9 cellular contexts compared by ENCODE assay signal in the genomic region with DNA sequence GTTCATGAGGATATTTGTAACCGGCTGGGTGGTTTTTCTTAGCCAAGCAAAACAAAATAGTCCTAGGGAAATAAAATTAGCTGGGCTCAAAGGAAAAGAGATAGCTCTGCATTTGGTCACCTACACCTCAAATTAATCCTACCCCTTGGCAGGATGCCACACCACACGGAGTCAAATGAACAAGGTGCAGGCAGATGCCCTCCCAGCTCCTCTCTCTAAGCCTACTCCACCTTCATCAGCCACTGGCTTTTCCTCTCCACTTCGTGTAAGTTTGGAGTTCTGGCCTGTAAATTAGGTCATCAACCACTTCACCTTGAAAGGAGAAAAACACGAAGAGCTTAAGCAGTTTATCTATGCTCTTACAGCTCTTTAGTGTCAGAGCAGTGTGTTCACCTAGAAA. TPM values are rescaled to one million over a fixed set of nuclear protein-coding genes. Genes with fewer than 3 reads are reported as not detected.
A peak's percentile ranks its signal among the peaks of the same experiment; 100 is the strongest.
DNase-seq lines count a peak whose midpoint lies in the region; ATAC-seq and TF ChIP-seq lines count a peak whose summit lies in the region.
"Had no signal": no experiment of that assay in that cellular context is flagged by ENCODE, and none has a peak within 500 bp of the region (broad histone marks: within the 10 kb centered on the region; RNA-seq: fewer than 3 reads in every experiment).

No MANE protein-coding gene starts in this region.

- BruUV-seq in Calu3 (replicated peaks; lab: Mats Ljungman, UMichigan), result TSS peak; percentile 32

- DNase-seq in Calu3 (no peak), HFFc6 (no peak), astrocyte of the cerebellum (ENCODE audit: low read depth) (no peak)
- DNase-seq in naive thymus-derived CD8-positive, alpha-beta T cell, result no peak
- DNase-seq: central memory CD4-positive, alpha-beta T cell; glutamatergic neuron had no signal

- H3K36me3 Mint-ChIP-seq in Calu3 (ENCODE audit: insufficient read depth, unreplicated experiment) (peaks cover 14% of the 10 kb centered on the region), HFFc6 (ENCODE audit: low read depth) (no peaks in the 10 kb centered on the region)
- no peaks in the 10 kb centered on the region for H3K36me3 Mint-ChIP-seq in naive thymus-derived CD8-positive, alpha-beta T cell

- peaks cover 9% of the 10 kb centered on the region for H3K4me1 Mint-ChIP-seq in Calu3 (ENCODE audit: low read depth, unreplicated experiment)
- H3K4me1 Mint-ChIP-seq in HFFc6 (ENCODE audit: low read depth), result peaks cover 20% of the 10 kb centered on the region
- H3K4me1 Mint-ChIP-seq in naive thymus-derived CD8-positive, alpha-beta T cell, result peaks cover 10 to 18% (median 15%) of the 10 kb centered on the region in 4 donors

- POLR2A ChIA-PET in naive thymus-derived CD8-positive, alpha-beta T cell (lab: Charles Lee), result no interaction called here

- intact Hi-C loops in Calu3 (cut with micrococcal nuclease; ENCODE audit: unreplicated experiment), result no loop called here

- CTCF ChIA-PET in Calu3 (lab: Charles Lee), result no interaction called here

- no peak for ATAC-seq in naive thymus-derived CD8-positive, alpha-beta T cell
- ATAC-seq in HG03280 (IDR thresholded peaks at IDR 0.05; ENCODE audit: unreplicated experiment) (no peak), GM18519 (IDR thresholded peaks at IDR 0.05; ENCODE audit: low FRiP score, unreplicated experiment) (no peak), GM21737 (IDR thresholded peaks at IDR 0.05; ENCODE audit: unreplicated experiment) (no peak)

- H3K9me3 Mint-ChIP-seq in Calu3 (ENCODE audit: low read depth, unreplicated experiment), result no peaks in the 10 kb centered on the region
- no peaks in the 10 kb centered on the region for H3K9me3 Mint-ChIP-seq in HFFc6
- no peaks in the 10 kb centered on the region for H3K9me3 Mint-ChIP-seq in naive thymus-derived CD8-positive, alpha-beta T cell

- no peaks in the 10 kb centered on the region for H3K27me3 Mint-ChIP-seq in Calu3 (ENCODE audit: unreplicated experiment)
- H3K27me3 Mint-ChIP-seq in HFFc6 (ENCODE audit: insufficient read depth), result peaks cover 2% of the 10 kb centered on the region
- peaks cover 32 to 52% (median 40%) of the 10 kb centered on the region in 5 donors for H3K27me3 Mint-ChIP-seq in naive thymus-derived CD8-positive, alpha-beta T cell

- in situ Hi-C loops in astrocyte of the cerebellum (cut with HindIII; ENCODE audit: low sequenced_read_pairs), result no loop called here

- peak overlapping the region; percentile 62 for H3K4me3 ChIP-seq in astrocyte of the cerebellum (ENCODE audit: low read depth, low read length)

- H3K27ac Mint-ChIP-seq in Calu3 (ENCODE audit: unreplicated experiment) (no peak overlapping the region), HFFc6 (no peak overlapping the region)
- no peak overlapping the region for H3K27ac Mint-ChIP-seq in naive thymus-derived CD8-positive, alpha-beta T cell

- TF ChIP-seq CTCF in Calu3 (IDR thresholded peaks at IDR 0.05; ENCODE audit: unreplicated experiment) (no peak), HFFc6 (IDR thresholded peaks at IDR 0.05) (no peak), astrocyte of the cerebellum (IDR thresholded peaks at IDR 0.05; ENCODE audit: low read depth, low read length, missing control alignments) (no peak)

- peak overlapping the region; percentile 69 for H3K4me3 Mint-ChIP-seq in Calu3 (ENCODE audit: low read depth, unreplicated experiment)
- H3K4me3 Mint-ChIP-seq in HFFc6, result peak overlapping the region; percentile 84; the same call in 1 of the 2 replicates
- peak overlapping the region in 7 of 10 donors; percentile 26 to 89 (median 78) for H3K4me3 Mint-ChIP-seq in naive thymus-derived CD8-positive, alpha-beta T cell

RNA-seq across cellular contexts. Expression of gene DDIT4L, which starts 1.4 kb away (rescaled TPM):
- total RNA-seq in Calu3 (2022), result 0.57 and 1.2 TPM in 2 replicates
- total RNA-seq in HFFc6 (2021; fragmentation: NEBNext Ultra II Directional; extraction: Animal tissue kit (Norgen Biotek cat#: 25700)), result 1 to 10 TPM in 2 of 6 experiments, under 1 TPM in 4; 0.10 to 3.5 (median 0.39) TPM
- not detected for total RNA-seq in naive thymus-derived CD8-positive, alpha-beta T cell
- under 1 TPM in 1 of 3 donors, not detected in 2; 0.30 TPM for polyA plus RNA-seq in naive thymus-derived CD8-positive, alpha-beta T cell
